1 cellular context compared by ENCODE assay signal in genomic region chr22:22996511-22997261, GRCh38.
TF ChIP-seq lines count a peak whose summit lies in the region.

No MANE protein-coding gene starts in this region.

TF ChIP-seq in K562, 482 proteins besides CTCF, POLR2A, EP300 and RAD21 (continued from another document and continues in another):
- 0 out of 2 replicates have a peak, but pooled peaks have one; percentile 15 for TF ChIP-seq NCOA6 (IDR thresholded peaks at IDR 0.05)
- TF ChIP-seq XRCC3 (IDR thresholded peaks at IDR 0.05), result no peak
- no peak for TF ChIP-seq JUN (IDR thresholded peaks at IDR 0.05; ENCODE audit: borderline replicate concordance, low read depth, low read length)
- peak; percentile 83; the same call in 1 of the 2 replicates for TF ChIP-seq JUN (CRISPR knock-in tag; IDR thresholded peaks at IDR 0.05; ENCODE audit: borderline replicate concordance)
- no peak for TF ChIP-seq ZNF444 (CRISPR knock-in tag; IDR thresholded peaks at IDR 0.05)
- peak; percentile 32; the same call in 1 of the 2 replicates for TF ChIP-seq ETV5 (CRISPR knock-in tag; IDR thresholded peaks at IDR 0.05; ENCODE audit: low read depth)
- TF ChIP-seq CEBPG (CRISPR knock-in tag; IDR thresholded peaks at IDR 0.05), result peak; percentile 30; the same call in 1 of the 2 replicates
- TF ChIP-seq CEBPG (tag; conservative IDR thresholded peaks at IDR 0.05 in 1 of 2, IDR thresholded peaks at IDR 0.05 in 1 of 2), result no peak
- TF ChIP-seq ZNF282 (CRISPR knock-in tag; IDR thresholded peaks at IDR 0.05), result peak; percentile 81; the same call in 1 of the 2 replicates
- TF ChIP-seq PHF21A (IDR thresholded peaks at IDR 0.05; ENCODE audit: borderline replicate concordance, low read depth), result no peak
- 0 out of 2 replicates have a peak, but pooled peaks have one; percentile 68 for TF ChIP-seq PRMT5 (CRISPR knock-in tag; IDR thresholded peaks at IDR 0.05)
- TF ChIP-seq ATF1 (CRISPR knock-in tag; IDR thresholded peaks at IDR 0.05), result peak; percentile 30; the same call in 1 of the 2 replicates
- TF ChIP-seq ATF1 (tag; IDR thresholded peaks at IDR 0.05), result no peak
- 0 out of 2 replicates have a peak, but pooled peaks have one; percentile 76 for TF ChIP-seq ELK1 (CRISPR knock-in tag; IDR thresholded peaks at IDR 0.05)
- no peak for TF ChIP-seq RFX1 (IDR thresholded peaks at IDR 0.05)
- TF ChIP-seq ZNF707 (CRISPR knock-in tag; conservative IDR thresholded peaks at IDR 0.05), result no peak
- TF ChIP-seq ZNF143 (CRISPR knock-in tag; IDR thresholded peaks at IDR 0.05), result 0 out of 2 replicates have a peak, but pooled peaks have one; percentile 25
- TF ChIP-seq FOXP1 (CRISPR knock-in tag; IDR thresholded peaks at IDR 0.05), result 0 out of 2 replicates have a peak, but pooled peaks have one; percentile 75
- TF ChIP-seq IRF2 (CRISPR knock-in tag; IDR thresholded peaks at IDR 0.05), result peak; percentile 95
- peak; percentile 25 for TF ChIP-seq GATA2 (CRISPR knock-in tag; IDR thresholded peaks at IDR 0.05)
- TF ChIP-seq FOXA3 (CRISPR knock-in tag; conservative IDR thresholded peaks at IDR 0.05 in 1 of 2, IDR thresholded peaks at IDR 0.05 in 1 of 2), result peak in 1 of 2 experiments; percentile 54; a peak in 1 of 4 replicates
- no peak for TF ChIP-seq MCM3 (IDR thresholded peaks at IDR 0.05)
- TF ChIP-seq TEAD4 (IDR thresholded peaks at IDR 0.05; ENCODE audit: low read length), result no peak
- TF ChIP-seq TEAD4 (CRISPR knock-in tag; IDR thresholded peaks at IDR 0.05; ENCODE audit: borderline replicate concordance), result peak; percentile 91
- 0 out of 2 replicates have a peak, but pooled peaks have one; percentile 44 for TF ChIP-seq ARID4B (CRISPR knock-in tag; IDR thresholded peaks at IDR 0.05)
- 0 out of 2 replicates have a peak, but pooled peaks have one; percentile 7 for TF ChIP-seq MYBL2 (IDR thresholded peaks at IDR 0.05; ENCODE audit: low read depth)
- TF ChIP-seq MYBL2 (CRISPR knock-in tag; IDR thresholded peaks at IDR 0.05; ENCODE audit: borderline replicate concordance), result no peak
- TF ChIP-seq, protein P1, sequence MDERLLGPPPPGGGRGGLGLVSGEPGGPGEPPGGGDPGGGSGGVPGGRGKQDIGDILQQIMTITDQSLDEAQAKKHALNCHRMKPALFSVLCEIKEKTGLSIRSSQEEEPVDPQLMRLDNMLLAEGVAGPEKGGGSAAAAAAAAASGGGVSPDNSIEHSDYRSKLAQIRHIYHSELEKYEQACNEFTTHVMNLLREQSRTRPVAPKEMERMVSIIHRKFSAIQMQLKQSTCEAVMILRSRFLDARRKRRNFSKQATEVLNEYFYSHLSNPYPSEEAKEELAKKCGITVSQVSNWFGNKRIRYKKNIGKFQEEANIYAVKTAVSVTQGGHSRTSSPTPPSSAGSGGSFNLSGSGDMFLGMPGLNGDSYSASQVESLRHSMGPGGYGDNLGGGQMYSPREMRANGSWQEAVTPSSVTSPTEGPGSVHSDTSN (CRISPR knock-in tag; IDR thresholded peaks at IDR 0.05; ENCODE audit: low read depth), result peak; percentile 21; the same call in 1 of the 2 replicates
- TF ChIP-seq, protein P1 (tag; conservative IDR thresholded peaks at IDR 0.05; ENCODE audit: low read depth), result no peak
- peak in 1 of 2 experiments; percentile 70 for TF ChIP-seq NCOA2 (IDR thresholded peaks at IDR 0.05; ENCODE audit: partially characterized antibody in 2 of 2)
- TF ChIP-seq ZBTB17 (CRISPR knock-in tag; IDR thresholded peaks at IDR 0.05), result no peak
- TF ChIP-seq PURB (CRISPR knock-in tag; IDR thresholded peaks at IDR 0.05; ENCODE audit: low read depth), result peak; percentile 94; the same call in 1 of the 2 replicates
- TF ChIP-seq TRIM24 (IDR thresholded peaks at IDR 0.05), result no peak
- peak; percentile 39; the same call in 1 of the 2 replicates for TF ChIP-seq FOXJ3 (CRISPR knock-in tag; IDR thresholded peaks at IDR 0.05)
- TF ChIP-seq, protein P2, sequence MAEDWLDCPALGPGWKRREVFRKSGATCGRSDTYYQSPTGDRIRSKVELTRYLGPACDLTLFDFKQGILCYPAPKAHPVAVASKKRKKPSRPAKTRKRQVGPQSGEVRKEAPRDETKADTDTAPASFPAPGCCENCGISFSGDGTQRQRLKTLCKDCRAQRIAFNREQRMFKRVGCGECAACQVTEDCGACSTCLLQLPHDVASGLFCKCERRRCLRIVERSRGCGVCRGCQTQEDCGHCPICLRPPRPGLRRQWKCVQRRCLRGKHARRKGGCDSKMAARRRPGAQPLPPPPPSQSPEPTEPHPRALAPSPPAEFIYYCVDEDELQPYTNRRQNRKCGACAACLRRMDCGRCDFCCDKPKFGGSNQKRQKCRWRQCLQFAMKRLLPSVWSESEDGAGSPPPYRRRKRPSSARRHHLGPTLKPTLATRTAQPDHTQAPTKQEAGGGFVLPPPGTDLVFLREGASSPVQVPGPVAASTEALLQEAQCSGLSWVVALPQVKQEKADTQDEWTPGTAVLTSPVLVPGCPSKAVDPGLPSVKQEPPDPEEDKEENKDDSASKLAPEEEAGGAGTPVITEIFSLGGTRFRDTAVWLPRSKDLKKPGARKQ (CRISPR knock-in tag; IDR thresholded peaks at IDR 0.05), result no peak
- TF ChIP-seq NR3C1 (CRISPR knock-in tag; IDR thresholded peaks at IDR 0.05), result peak; percentile 86; the same call in 1 of the 2 replicates
- TF ChIP-seq HEY1 (CRISPR knock-in tag; IDR thresholded peaks at IDR 0.05; ENCODE audit: borderline replicate concordance), result 0 out of 2 replicates have a peak, but pooled peaks have one; percentile 12
- no peak for TF ChIP-seq ERF (CRISPR knock-in tag; IDR thresholded peaks at IDR 0.05)
- TF ChIP-seq KDM4B (IDR thresholded peaks at IDR 0.05; ENCODE audit: borderline replicate concordance in 2 of 2, low read depth in 1 of 2), result 0 out of 4 replicates have a peak, but pooled peaks of 1 of the 2 experiments have one; percentile 12
- peak in 1 of 2 experiments; percentile 59; a peak in 1 of 4 replicates for TF ChIP-seq ZNF639 (CRISPR knock-in tag; conservative IDR thresholded peaks at IDR 0.05 in 1 of 2, IDR thresholded peaks at IDR 0.05 in 1 of 2)
- TF ChIP-seq ZKSCAN1 (IDR thresholded peaks at IDR 0.05; ENCODE audit: low read depth, low read length), result no peak
- no peak for TF ChIP-seq SIN3A (IDR thresholded peaks at IDR 0.05; ENCODE audit: borderline replicate concordance in 2 of 2, control insufficient read depth in 1 of 2, low read depth in 2 of 2, low read length in 2 of 2)
- peak; percentile 64; the same call in 1 of the 2 replicates for TF ChIP-seq E2F1 (CRISPR knock-in tag; IDR thresholded peaks at IDR 0.05)
